ENCODE assay signal across 25 cellular contexts in genomic region chr11:112805658-112806057, GRCh38.
A peak's percentile ranks its signal among the peaks of the same experiment; 100 is the strongest.
DNase-seq lines count a peak whose midpoint lies in the region; ATAC-seq and TF ChIP-seq lines count a peak whose summit lies in the region.
"Had no signal": no experiment of that assay in that cellular context is flagged by ENCODE, and none has a peak within 500 bp of the region (broad histone marks: within the 10 kb centered on the region; RNA-seq: fewer than 3 reads in every experiment).

No MANE protein-coding gene starts in this region.

- no peaks in the 10 kb centered on the region for H3K36me3 ChIP-seq in right atrium auricular region
- H3K36me3 ChIP-seq in esophagus squamous epithelium = no peaks in the 10 kb centered on the region
- H3K36me3 ChIP-seq: ascending aorta, MG63, tibial artery had no signal

- WGBS in esophagus squamous epithelium, 2 donors = 21% methylated on average over 2 of the region's 3 CpGs; no CpG with 5 or more reads in 1 of the 2 donors

- DNase-seq in Right ventricle myocardium superior = peak; percentile 54
- DNase-seq in right atrium auricular region (ENCODE audit: low spot score) = no peak
- DNase-seq in NCI-H69 (lab: John Stamatoyannopoulos, UW) = peak; percentile 97
- peak; percentile 67 for DNase-seq in left ventricle myocardium superior
- no peak for DNase-seq in esophagus squamous epithelium (lab: John Stamatoyannopoulos, UW)
- no peak for DNase-seq in D341Med (ENCODE audit: low spot score)
- no peak for DNase-seq in activated CD4-positive, alpha-beta T cell treated with anti-CD3 and anti-CD28 coated beads, Interleukin-2, amount 50 U/mL, for 48 hours
- DNase-seq in NCI-H187 treated with DMSO at 0.1 percent for 48 hours (lab: John Stamatoyannopoulos, UW) = no peak
- DNase-seq: activated CD4-positive, alpha-beta T cell treated with anti-CD3 and anti-CD28 coated beads for 1 hour; activated naive CD4-positive, alpha-beta T cell treated with anti-CD3 and anti-CD28 coated beads, Interleukin-2, amount 50 U/mL, for 16 hours; CD4-positive, CD25-positive, alpha-beta regulatory T cell; cerebellar nuclear complex; H7; kidney glomerular epithelial cell; mesenchymal stem cell; MG63; natural killer cell; NCI-H226; posterior cingulate gyrus; SHP77; stimulated activated CD4-positive, alpha-beta T cell treated with anti-CD3 and anti-CD28 coated beads, Interleukin-2, amount 100 ng/mL, for 48 hours; stimulated activated naive CD4-positive, alpha-beta T cell treated with Interleukin-2 at 50 U/mL for 16 hours; tibial artery had no signal

- no peak overlapping the region for H3K4me3 ChIP-seq in right atrium auricular region
- no peak overlapping the region for H3K4me3 ChIP-seq in esophagus squamous epithelium
- H3K4me3 ChIP-seq: ascending aorta, MG63, skin epidermis, tibial artery had no signal

- ATAC-seq in Right ventricle myocardium superior (ENCODE audit: poor library complexity) (peak; percentile 88), left ventricle myocardium superior (peak; percentile 87)
- ATAC-seq: natural killer cell had no signal

- no peak for TF ChIP-seq CTCF in right atrium auricular region (IDR thresholded peaks at IDR 0.05)
- TF ChIP-seq CTCF in esophagus squamous epithelium (IDR thresholded peaks at IDR 0.05) = no peak

- peaks cover 0 to 12% of the 10 kb centered on the region in 2 donors for H3K4me1 ChIP-seq in right atrium auricular region
- H3K4me1 ChIP-seq in esophagus squamous epithelium = no peaks in the 10 kb centered on the region
- H3K4me1 ChIP-seq: tibial artery had no signal

- H3K27me3 ChIP-seq in right atrium auricular region (no peaks in the 10 kb centered on the region), esophagus squamous epithelium (peaks cover 0 to 5% (median 0%) of the 10 kb centered on the region in 4 donors)
- H3K27me3 ChIP-seq: ascending aorta, MG63, tibial artery had no signal

- TF ChIP-seq POLR2A in esophagus squamous epithelium (IDR thresholded peaks at IDR 0.05) = no peak

- intact Hi-C loops in Right ventricle myocardium superior (cut with DNase I) = no loop called here
- intact Hi-C loops in left ventricle myocardium superior (cut with micrococcal nuclease) = no loop called here
- intact Hi-C loops in esophagus squamous epithelium (cut with DNase I) = no loop called here

- H3K27ac ChIP-seq in right atrium auricular region (no peak overlapping the region), esophagus squamous epithelium (no peak overlapping the region)
- H3K27ac ChIP-seq: ascending aorta, skin epidermis, tibial artery had no signal

- H3K9me3 ChIP-seq in right atrium auricular region (no peaks in the 10 kb centered on the region), esophagus squamous epithelium (no peaks in the 10 kb centered on the region)
- H3K9me3 ChIP-seq: ascending aorta, MG63, tibial artery had no signal

Comparison
In these comparisons a context has a peak if more than half of its experiments do, and no peak if none do; other contexts are left out.
1. DNase-seq: peak in Right ventricle myocardium superior (single experiment), NCI-H69 (single experiment) and left ventricle myocardium superior (single experiment); none in right atrium auricular region (single experiment), esophagus squamous epithelium (single experiment), D341Med (single experiment), activated CD4-positive, alpha-beta T cell treated with anti-CD3 and anti-CD28 coated beads, Interleukin-2, amount 50 U/mL, for 48 hours (0 of 2) and NCI-H187 treated with DMSO at 0.1 percent for 48 hours (single experiment).